ENCODE assay signal across 15 cellular contexts in the genomic region with DNA sequence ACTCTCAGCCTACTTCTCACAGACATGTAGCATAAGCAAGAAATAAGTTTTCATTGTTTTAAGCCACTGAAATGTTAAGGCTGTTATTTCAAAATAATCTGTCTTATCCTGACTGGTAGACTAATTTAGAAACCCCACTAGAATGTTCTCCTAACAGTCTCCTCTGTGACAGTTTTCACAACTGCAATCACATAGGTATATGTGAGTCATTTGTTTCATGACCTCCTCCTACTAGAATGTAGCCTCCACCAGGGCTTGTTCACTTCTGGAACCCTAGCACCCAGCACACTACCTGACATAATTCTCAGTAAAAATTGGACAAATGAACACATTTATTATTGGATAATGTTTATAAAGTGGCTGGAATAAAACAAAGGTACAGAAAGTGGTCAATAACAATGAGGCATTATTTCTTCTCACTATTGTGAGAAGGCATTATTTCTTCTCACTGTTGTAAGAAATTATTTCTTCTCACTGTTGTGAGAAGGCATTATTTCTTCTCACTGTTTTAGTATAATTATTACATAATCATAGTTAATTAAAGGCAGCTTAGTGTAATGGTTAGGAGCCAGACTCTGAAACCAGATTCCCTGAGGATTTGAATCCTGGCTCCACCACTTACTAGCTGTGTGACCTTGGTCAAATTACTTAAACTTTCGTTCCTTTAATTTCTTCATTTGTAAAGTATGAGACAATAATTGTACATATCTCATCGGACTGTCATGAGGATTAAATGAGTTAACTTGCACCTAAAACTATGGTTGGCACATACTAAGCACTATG.
DNase-seq lines count a peak whose midpoint lies in the region; ATAC-seq lines count a peak whose summit lies in the region.
"Had no signal": no experiment of that assay in that cellular context is flagged by ENCODE, and none has a peak within 500 bp of the region (broad histone marks: within the 10 kb centered on the region; RNA-seq: fewer than 3 reads in every experiment).

No MANE protein-coding gene starts in this region.

- ATAC-seq in HG02610 (IDR thresholded peaks at IDR 0.05; ENCODE audit: unreplicated experiment): peak; percentile 92
- ATAC-seq in stimulated activated naive CD8-positive, alpha-beta T cell treated with anti-CD3 and anti-CD28 coated beads, Interleukin-15, amount 100 ng/mL, for 72 hours: peak; percentile 100

- peaks cover 30% of the 10 kb centered on the region for H3K4me1 Mint-ChIP-seq in activated naive CD8-positive, alpha-beta T cell treated with anti-CD3 and anti-CD28 coated beads for 36 hours
- H3K4me1 Mint-ChIP-seq in stimulated activated naive CD8-positive, alpha-beta T cell treated with anti-CD3 and anti-CD28 coated beads, Interleukin-15, amount 100 ng/mL, for 72 hours: peaks cover 21% of the 10 kb centered on the region

- peak; percentile 18 for DNase-seq in stimulated activated CD4-positive, alpha-beta T cell treated with anti-CD3 and anti-CD28 coated beads, Interleukin-15, amount 100 ng/mL, for 24 hours
- no peak for DNase-seq in stimulated activated CD4-positive, alpha-beta T cell treated with anti-CD3 and anti-CD28 coated beads, Interleukin-2, amount 100 ng/mL, for 48 hours
- no peak for DNase-seq in activated naive CD8-positive, alpha-beta T cell treated with anti-CD3 and anti-CD28 coated beads for 36 hours
- DNase-seq in stimulated activated naive CD8-positive, alpha-beta T cell treated with anti-CD3 and anti-CD28 coated beads, Interleukin-15, amount 100 ng/mL, for 72 hours: peak in 1 of 2 donors; percentile 10
- DNase-seq in anterior cingulate cortex (lab: John Stamatoyannopoulos, UW) (no peak), amniotic stem cell (lab: John Stamatoyannopoulos, UW) (no peak), substantia nigra (lab: John Stamatoyannopoulos, UW) (no peak)
- DNase-seq: NCI-H2107; NK-92 treated with Interleukin-12 subunit alpha and Interleukin-12 subunit beta, amount 100 ng/mL, for 24 hours had no signal

- no peak overlapping the region for H3K27ac ChIP-seq in substantia nigra (ENCODE audit: low read depth, low read length, poor library complexity, severe bottlenecking)
- H3K27ac ChIP-seq: BLaER1 treated with 17β-estradiol and CSF1 and Interleukin-3, amounts not matched to agents 10 nM and 100 nM; SJSA1; suprapubic skin had no signal

- H3K36me3 Mint-ChIP-seq in activated naive CD8-positive, alpha-beta T cell treated with anti-CD3 and anti-CD28 coated beads for 36 hours: peaks cover 72% of the 10 kb centered on the region

- H3K4me3 Mint-ChIP-seq in activated naive CD8-positive, alpha-beta T cell treated with anti-CD3 and anti-CD28 coated beads for 36 hours: no peak overlapping the region
- no peak overlapping the region for H3K4me3 Mint-ChIP-seq in stimulated activated naive CD8-positive, alpha-beta T cell treated with anti-CD3 and anti-CD28 coated beads, Interleukin-15, amount 100 ng/mL, for 72 hours
- H3K4me3 Mint-ChIP-seq: central memory CD8-positive, alpha-beta T cell; neural crest cell had no signal

- H3K9me3 Mint-ChIP-seq in activated naive CD8-positive, alpha-beta T cell treated with anti-CD3 and anti-CD28 coated beads for 36 hours: peaks cover 36% of the 10 kb centered on the region
- peaks cover 27 to 30% of the 10 kb centered on the region in 2 donors for H3K9me3 Mint-ChIP-seq in stimulated activated naive CD8-positive, alpha-beta T cell treated with anti-CD3 and anti-CD28 coated beads, Interleukin-15, amount 100 ng/mL, for 72 hours
- H3K9me3 Mint-ChIP-seq: central memory CD8-positive, alpha-beta T cell had no signal

- no peaks in the 10 kb centered on the region for H3K27me3 Mint-ChIP-seq in activated naive CD8-positive, alpha-beta T cell treated with anti-CD3 and anti-CD28 coated beads for 36 hours
- H3K27me3 Mint-ChIP-seq in stimulated activated naive CD8-positive, alpha-beta T cell treated with anti-CD3 and anti-CD28 coated beads, Interleukin-15, amount 100 ng/mL, for 72 hours: no peaks in the 10 kb centered on the region
- H3K27me3 Mint-ChIP-seq: central memory CD8-positive, alpha-beta T cell had no signal

- peak overlapping the region; percentile 76 for H3K27ac Mint-ChIP-seq in activated naive CD8-positive, alpha-beta T cell treated with anti-CD3 and anti-CD28 coated beads for 36 hours
- peak overlapping the region; percentile 38 to 57 for H3K27ac Mint-ChIP-seq in stimulated activated naive CD8-positive, alpha-beta T cell treated with anti-CD3 and anti-CD28 coated beads, Interleukin-15, amount 100 ng/mL, for 72 hours
